Comparison of ENCODE assay signal across 23 cellular contexts in genomic region chr19:4350726-4351125, GRCh38. TPM values are rescaled to one million over a fixed set of nuclear protein-coding genes. Genes with fewer than 3 reads are reported as not detected.
DNase-seq lines count a peak whose midpoint lies in the region; ATAC-seq, FAIRE-seq and TF ChIP-seq lines count a peak whose summit lies in the region.
"Had no signal": no experiment of that assay in that cellular context is flagged by ENCODE, and none has a peak within 500 bp of the region (broad histone marks: within the 10 kb centered on the region; RNA-seq: fewer than 3 reads in every experiment).

No MANE protein-coding gene starts in this region.

- H3K36me3 ChIP-seq in K562 (ENCODE audit: control insufficient read depth, insufficient read depth, low read length) = peaks cover 20% of the 10 kb centered on the region; the same call in 2 of the 3 replicates
- H3K36me3 ChIP-seq in colonic mucosa = peaks cover 6% of the 10 kb centered on the region
- H3K36me3 ChIP-seq: SJCRH30 had no signal

- no peak overlapping the region for H3K27ac ChIP-seq in K562 (ENCODE audit: extremely low read depth, low read depth, low read length)
- H3K27ac ChIP-seq in colonic mucosa = no peak overlapping the region
- H3K27ac ChIP-seq: C4-2B, SJCRH30 had no signal

- no peak for TF ChIP-seq RAD21 in K562 (CRISPR knock-in tag; conservative IDR thresholded peaks at IDR 0.05 in 1 of 2, IDR thresholded peaks at IDR 0.05 in 1 of 2)

- TF ChIP-seq CTCF in K562 (IDR thresholded peaks at IDR 0.05 in 2 of 3, conservative IDR thresholded peaks at IDR 0.05 in 1 of 3; ENCODE audit: insufficient read depth in 2 of 3, low read depth in 1 of 3, low read length in 3 of 3) (no peak), colonic mucosa (IDR thresholded peaks at IDR 0.05) (no peak)

- H3K4me3 Mint-ChIP-seq in activated T-cell treated with anti-CD3 and anti-CD28 coated beads, Interleukin-2, amount 50 U/mL, for 24 hours = no peak overlapping the region
- H3K4me3 Mint-ChIP-seq in stimulated activated memory B cell treated with anti-CD40 and anti-IgM and Interleukin-4, amounts not matched to agents 10 μg/mL and 1 μg/mL and 100 μg/mL, for 72 hours = no peak overlapping the region
- no peak overlapping the region for H3K4me3 Mint-ChIP-seq in stimulated activated naive B cell treated with anti-CD40 and anti-IgM and Interleukin-4, amounts not matched to agents 10 μg/mL and 1 μg/mL and 100 μg/mL, for 72 hours
- H3K4me3 Mint-ChIP-seq: CD8-positive, alpha-beta memory T cell had no signal

- H3K36me3 Mint-ChIP-seq in activated T-cell treated with anti-CD3 and anti-CD28 coated beads, Interleukin-2, amount 50 U/mL, for 24 hours (ENCODE audit: low read depth) = peaks cover 49% of the 10 kb centered on the region
- peaks cover 54% of the 10 kb centered on the region for H3K36me3 Mint-ChIP-seq in stimulated activated memory B cell treated with anti-CD40 and anti-IgM and Interleukin-4, amounts not matched to agents 10 μg/mL and 1 μg/mL and 100 μg/mL, for 72 hours
- peaks cover 30 to 55% of the 10 kb centered on the region in 2 donors for H3K36me3 Mint-ChIP-seq in stimulated activated naive B cell treated with anti-CD40 and anti-IgM and Interleukin-4, amounts not matched to agents 10 μg/mL and 1 μg/mL and 100 μg/mL, for 72 hours

- H3K27me3 Mint-ChIP-seq in activated T-cell treated with anti-CD3 and anti-CD28 coated beads, Interleukin-2, amount 50 U/mL, for 24 hours = no peaks in the 10 kb centered on the region
- no peaks in the 10 kb centered on the region for H3K27me3 Mint-ChIP-seq in stimulated activated memory B cell treated with anti-CD40 and anti-IgM and Interleukin-4, amounts not matched to agents 10 μg/mL and 1 μg/mL and 100 μg/mL, for 72 hours
- H3K27me3 Mint-ChIP-seq in stimulated activated naive B cell treated with anti-CD40 and anti-IgM and Interleukin-4, amounts not matched to agents 10 μg/mL and 1 μg/mL and 100 μg/mL, for 72 hours = no peaks in the 10 kb centered on the region
- H3K27me3 Mint-ChIP-seq: CD8-positive, alpha-beta memory T cell had no signal

- peaks cover 2% of the 10 kb centered on the region for H3K4me1 Mint-ChIP-seq in activated T-cell treated with anti-CD3 and anti-CD28 coated beads, Interleukin-2, amount 50 U/mL, for 24 hours (ENCODE audit: low read depth)
- H3K4me1 Mint-ChIP-seq in stimulated activated memory B cell treated with anti-CD40 and anti-IgM and Interleukin-4, amounts not matched to agents 10 μg/mL and 1 μg/mL and 100 μg/mL, for 72 hours = peaks cover 10% of the 10 kb centered on the region
- peaks cover 9 to 18% of the 10 kb centered on the region in 2 donors for H3K4me1 Mint-ChIP-seq in stimulated activated naive B cell treated with anti-CD40 and anti-IgM and Interleukin-4, amounts not matched to agents 10 μg/mL and 1 μg/mL and 100 μg/mL, for 72 hours

- H3K4me1 ChIP-seq in K562 (replicated peaks in 1 of 2; ENCODE audit: control insufficient read depth in 2 of 2, insufficient read depth in 2 of 2, low read length in 2 of 2) (peaks cover 0 to 22% of the 10 kb centered on the region in 2 experiments; a peak in 2 of 5 replicates), colonic mucosa (no peaks in the 10 kb centered on the region)
- H3K4me1 ChIP-seq: SJCRH30 had no signal

- no peak overlapping the region for H2AFZ ChIP-seq in K562 (ENCODE audit: low read depth, low read length)

- BruUV-seq in K562 (replicated peaks; lab: Mats Ljungman, UMichigan) = no TSS peak

- no peaks in the 10 kb centered on the region for H3K9me3 ChIP-seq in K562 (replicated peaks; ENCODE audit: control insufficient read depth, insufficient read depth, low read depth, low read length)
- no peaks in the 10 kb centered on the region for H3K9me3 ChIP-seq in colonic mucosa
- H3K9me3 ChIP-seq: SJCRH30 had no signal

- TF ChIP-seq EP300 in K562 (IDR thresholded peaks at IDR 0.05; ENCODE audit: low read length) = no peak

- peaks cover 3% of the 10 kb centered on the region; the same call in 1 of the 2 replicates for H4K20me1 ChIP-seq in K562 (replicated peaks; ENCODE audit: control insufficient read depth, insufficient read depth, low read length)

- H3K79me2 ChIP-seq in K562 (ENCODE audit: control insufficient read depth, insufficient read depth, low read length) = no peaks in the 10 kb centered on the region; the same call in 2 of the 3 replicates

- no peaks in the 10 kb centered on the region for H3K27me3 ChIP-seq in K562 (ENCODE audit: control insufficient read depth in 2 of 2, insufficient read depth in 2 of 2, low read length in 2 of 2)
- H3K27me3 ChIP-seq in colonic mucosa = no peaks in the 10 kb centered on the region
- H3K27me3 ChIP-seq: SJCRH30 had no signal

- WGBS in K562 (ENCODE audit: insufficient coverage, low coverage, missing lambda C conversion rate) = 89% methylated on average over 9 of the region's 9 CpGs

- peak overlapping the region; percentile 63 for H3K27ac Mint-ChIP-seq in activated T-cell treated with anti-CD3 and anti-CD28 coated beads, Interleukin-2, amount 50 U/mL, for 24 hours
- peak overlapping the region; percentile 60 for H3K27ac Mint-ChIP-seq in stimulated activated memory B cell treated with anti-CD40 and anti-IgM and Interleukin-4, amounts not matched to agents 10 μg/mL and 1 μg/mL and 100 μg/mL, for 72 hours
- H3K27ac Mint-ChIP-seq in stimulated activated naive B cell treated with anti-CD40 and anti-IgM and Interleukin-4, amounts not matched to agents 10 μg/mL and 1 μg/mL and 100 μg/mL, for 72 hours = no peak overlapping the region

- no peaks in the 10 kb centered on the region for H3K9me3 Mint-ChIP-seq in activated T-cell treated with anti-CD3 and anti-CD28 coated beads, Interleukin-2, amount 50 U/mL, for 24 hours
- no peaks in the 10 kb centered on the region for H3K9me3 Mint-ChIP-seq in stimulated activated memory B cell treated with anti-CD40 and anti-IgM and Interleukin-4, amounts not matched to agents 10 μg/mL and 1 μg/mL and 100 μg/mL, for 72 hours
- no peaks in the 10 kb centered on the region for H3K9me3 Mint-ChIP-seq in stimulated activated naive B cell treated with anti-CD40 and anti-IgM and Interleukin-4, amounts not matched to agents 10 μg/mL and 1 μg/mL and 100 μg/mL, for 72 hours
- H3K9me3 Mint-ChIP-seq: CD8-positive, alpha-beta memory T cell had no signal

- ATAC-seq in K562 = no peak
- ATAC-seq in stimulated activated memory B cell treated with anti-CD40 and anti-IgM and Interleukin-4, amounts not matched to agents 10 μg/mL and 1 μg/mL and 100 μg/mL, for 72 hours = no peak
- no peak for ATAC-seq in stimulated activated naive B cell treated with anti-CD40 and anti-IgM and Interleukin-4, amounts not matched to agents 10 μg/mL and 1 μg/mL and 100 μg/mL, for 72 hours (replicated peaks)
- ATAC-seq: Panc1 had no signal

- H3K9ac ChIP-seq in K562 (ENCODE audit: insufficient read depth in 1 of 2, low read depth in 2 of 2, low read length in 2 of 2) (peak overlapping the region in 1 of 2 experiments; percentile 79; a peak in 2 of 4 replicates), colonic mucosa (ENCODE audit: low read depth in 2 of 2, low read length in 2 of 2) (no peak overlapping the region)

- POLR2A ChIA-PET in K562 (lab: Yijun Ruan, JAX) = interaction anchor here (2.1 kb wide), 1 partner anchor 9 kb away, joined by 7 read pairs; no protein-coding TSS in a partner anchor

- in situ Hi-C loops in K562 (cut with MboI) = no loop called here

- H3K4me3 ChIP-seq in K562 (no peak overlapping the region), colonic mucosa (no peak overlapping the region)
- H3K4me3 ChIP-seq: SJCRH30 had no signal

- no peak for TF ChIP-seq POLR2A in K562 (conservative IDR thresholded peaks at IDR 0.05)

- CTCF ChIA-PET in K562 (lab: Yijun Ruan, JAX; ENCODE audit: low intra/inter-chr PET ratio) = no interaction called here

- H3K9me1 ChIP-seq in K562 (ENCODE audit: control insufficient read depth, insufficient read depth, low read length) = no peaks in the 10 kb centered on the region

- intact Hi-C loops in K562 (cut with micrococcal nuclease) (no loop called here), colonic mucosa (cut with DNase I) (loop anchor here (5.0 kb wide), 1 partner anchor 83 kb away; no protein-coding TSS in a partner anchor)

- no peak overlapping the region for H3K4me2 ChIP-seq in K562 (ENCODE audit: insufficient read depth, low read length)

- FAIRE-seq in K562 (lab: Jason Lieb, UNC) = no peak

- no peak for DNase-seq in activated T-cell treated with anti-CD3 and anti-CD28 coated beads, Interleukin-2, amount 50 U/mL, for 24 hours
- no peak for DNase-seq in activated T-cell treated with anti-CD3 and anti-CD28 coated beads, Interleukin-2, amount 50 U/mL, for 48 hours
- no peak for DNase-seq in K562 (ENCODE audit: extremely low read depth in 1 of 4, low spot score in 3 of 4)
- DNase-seq in myocyte (ENCODE audit: low read depth) = peak; percentile 10
- DNase-seq in stimulated activated naive B cell treated with anti-CD40 and anti-IgM and Interleukin-4, amounts not matched to agents 10 μg/mL and 1 μg/mL and 100 μg/mL, for 72 hours = no peak
- no peak for DNase-seq in colonic mucosa
- DNase-seq: 8988T; Calu3; CD8-positive, alpha-beta memory T cell; EL; GF-D8; IMR-90; NCI-H1105; NCI-H146; NCI-H2029; NCI-H226; NCI-H524; NCI-H82; SJCRH30 had no signal

RNA-seq across cellular contexts. Expression of gene MPND, which starts 7.4 kb away (rescaled TPM):
- 6.5 and 16.7 TPM in 2 replicates for total RNA-seq in K562 (2011; cell fraction: chromatin; rRNA removed; ENCODE audit: low replicate concordance)
- total RNA-seq in K562 (2011; cell fraction: nucleolus; rRNA removed) = 12.6 and 12.8 TPM in 2 replicates
- total RNA-seq in K562 (2011; cell fraction: nucleoplasm; rRNA removed) = 6.2 and 6.5 TPM in 2 replicates
- total RNA-seq in K562 (2014; rRNA removed) = 3.6 and 5.7 TPM in 2 replicates
- total RNA-seq in K562 (2014; rRNA removed; fragmentation: Illumina TruSeq; extraction: Trizol) = 1.5 and 1.9 TPM in 2 replicates
- 7.8 and 8.0 TPM in 2 replicates for total RNA-seq in K562 (2015; rRNA removed; fragmentation: Illumina TruSeq; extraction: Trizol)
- 14.0 and 16.2 TPM in 2 replicates for total RNA-seq in K562 (2021)
- polyA plus RNA-seq in K562 (2011; rRNA removed) = 3.9 and 4.3 TPM in 2 replicates
- polyA plus RNA-seq in K562 (2011; cell fraction: cytosol; rRNA removed) = 4.7 and 8.9 TPM in 2 replicates
- polyA plus RNA-seq in K562 (2011; cell fraction: nucleus; rRNA removed) = 4.8 and 7.2 TPM in 2 replicates
- 13.5 and 16.5 TPM in 2 replicates for polyA plus RNA-seq in K562 (2012)
- 5.5 and 7.6 TPM in 2 replicates for polyA plus RNA-seq in K562 (2014; fragmentation: Illumina TruSeq; extraction: Trizol)
- 1 to 10 TPM in 1 of 2 experiments, under 1 TPM in 1; 0.25 to 1.3 TPM for polyA plus RNA-seq in K562 (2014; fragmentation: Nextera tagmentation; extraction: Ambion mirVana)
- polyA plus RNA-seq in K562 (2014; rRNA removed) = 5.7 and 9.4 TPM in 2 replicates
- 1.3 and 1.9 TPM in 2 replicates for polyA minus RNA-seq in K562 (2011; rRNA and poly(A)+ RNA removed)
- polyA minus RNA-seq in K562 (2011; cell fraction: cytosol; rRNA and poly(A)+ RNA removed) = 8.7 and 9.4 TPM in 2 replicates
- polyA minus RNA-seq in K562 (2011; cell fraction: nucleus; rRNA and poly(A)+ RNA removed) = 3.2 and 4.0 TPM in 2 replicates
- 2.2 and 2.7 TPM in 2 replicates for total RNA-seq in myocyte
- 12.6 TPM for polyA plus RNA-seq in myocyte (2012)
- total RNA-seq in colonic mucosa = 10 to 100 TPM; 38.0 to 63.2 TPM

RNA-seq across cellular contexts. Expression of gene STAP2, which starts 12.1 kb away (rescaled TPM):
- 2.7 and 6.6 TPM in 2 replicates for total RNA-seq in K562 (2011; cell fraction: chromatin; rRNA removed; ENCODE audit: low replicate concordance)
- total RNA-seq in K562 (2011; cell fraction: nucleolus; rRNA removed) = 8.7 and 10.8 TPM in 2 replicates
- 4.0 and 6.0 TPM in 2 replicates for total RNA-seq in K562 (2011; cell fraction: nucleoplasm; rRNA removed)
- total RNA-seq in K562 (2014; rRNA removed) (4.3 and 7.8 TPM in 2 replicates), K562 (2014; rRNA removed; fragmentation: Illumina TruSeq; extraction: Trizol) (2.3 and 3.9 TPM in 2 replicates), K562 (2015; rRNA removed; fragmentation: Illumina TruSeq; extraction: Trizol) (3.5 and 4.5 TPM in 2 replicates), K562 (2021) (5.7 and 8.2 TPM in 2 replicates), myocyte (3.1 and 4.5 TPM in 2 replicates), colonic mucosa (100 to 1,000 TPM; 197 to 218 TPM)
- polyA plus RNA-seq in K562 (2011; rRNA removed) (4.3 and 4.7 TPM in 2 replicates), K562 (2014; fragmentation: Illumina TruSeq; extraction: Trizol) (5.3 and 5.4 TPM in 2 replicates), K562 (2014; fragmentation: Nextera tagmentation; extraction: Ambion mirVana) (1 to 10 TPM; 1.2 to 3.6 TPM), K562 (2014; rRNA removed) (5.8 and 9.8 TPM in 2 replicates)
- 5.4 and 13.5 TPM in 2 replicates for polyA plus RNA-seq in K562 (2011; cell fraction: cytosol; rRNA removed)
- 5.6 and 10.5 TPM in 2 replicates for polyA plus RNA-seq in K562 (2011; cell fraction: nucleus; rRNA removed)
- polyA plus RNA-seq in K562 (2012) = 1.4 and 4.8 TPM in 2 replicates
- polyA minus RNA-seq in K562 (2011; rRNA and poly(A)+ RNA removed) = 1.2 and 3.1 TPM in 2 replicates
- polyA minus RNA-seq in K562 (2011; cell fraction: cytosol; rRNA and poly(A)+ RNA removed) = 2.0 and 2.6 TPM in 2 replicates
- polyA minus RNA-seq in K562 (2011; cell fraction: nucleus; rRNA and poly(A)+ RNA removed) = 1.1 and 3.2 TPM in 2 replicates
- polyA plus RNA-seq in myocyte (2012) = 3.7 TPM

RNA-seq across cellular contexts. Expression of gene FSD1, which starts 46.3 kb away (rescaled TPM):
- 1.8 and 3.1 TPM in 2 replicates for total RNA-seq in K562 (2011; cell fraction: chromatin; rRNA removed; ENCODE audit: low replicate concordance)
- total RNA-seq in K562 (2011; cell fraction: nucleolus; rRNA removed) = 1.7 and 2.8 TPM in 2 replicates
- total RNA-seq in K562 (2011; cell fraction: nucleoplasm; rRNA removed) = 0.92 and 1.4 TPM in 2 replicates
- total RNA-seq in K562 (2014; rRNA removed) = 0.65 and 0.77 TPM in 2 replicates
- total RNA-seq in K562 (2014; rRNA removed; fragmentation: Illumina TruSeq; extraction: Trizol) = 0.73 and 0.80 TPM in 2 replicates
- total RNA-seq in K562 (2015; rRNA removed; fragmentation: Illumina TruSeq; extraction: Trizol) = 0.49 and 0.69 TPM in 2 replicates
- total RNA-seq in K562 (2021) = 1.4 and 1.5 TPM in 2 replicates
- polyA plus RNA-seq in K562 (2011; rRNA removed) = 0.87 and 1.2 TPM in 2 replicates
- 0.44 and 3.4 TPM in 2 replicates for polyA plus RNA-seq in K562 (2011; cell fraction: cytosol; rRNA removed)
- 2.1 and 3.7 TPM in 2 replicates for polyA plus RNA-seq in K562 (2011; cell fraction: nucleus; rRNA removed)
- polyA plus RNA-seq in K562 (2012) = 0.44 and 1.0 TPM in 2 replicates
- 0.29 and 1.9 TPM in 2 replicates for polyA plus RNA-seq in K562 (2014; fragmentation: Illumina TruSeq; extraction: Trizol)
- polyA plus RNA-seq in K562 (2014; fragmentation: Nextera tagmentation; extraction: Ambion mirVana) = under 1 TPM in 1 of 2 experiments, not detected in 1; 0.11 TPM
- 0.78 and 1.1 TPM in 2 replicates for polyA plus RNA-seq in K562 (2014; rRNA removed)
- polyA minus RNA-seq in K562 (2011; rRNA and poly(A)+ RNA removed) = 0.33 and 0.49 TPM in 2 replicates
- not detected in 2 replicates for polyA minus RNA-seq in K562 (2011; cell fraction: cytosol; rRNA and poly(A)+ RNA removed)
- 0.22 and 0.81 TPM in 2 replicates for polyA minus RNA-seq in K562 (2011; cell fraction: nucleus; rRNA and poly(A)+ RNA removed)
- total RNA-seq in myocyte = 2.3 and 2.6 TPM in 2 replicates
- 1.1 TPM for polyA plus RNA-seq in myocyte (2012)
- total RNA-seq in colonic mucosa = 1 to 10 TPM in 1 of 2 donors, under 1 TPM in 1; 0.98 to 2.4 TPM

RNA-seq across cellular contexts. Expression of gene TMIGD2, which starts 48.5 kb away (rescaled TPM):
- total RNA-seq in K562 (2011; cell fraction: chromatin; rRNA removed; ENCODE audit: low replicate concordance) = not detected in 2 replicates
- not detected in 2 replicates for total RNA-seq in K562 (2011; cell fraction: nucleolus; rRNA removed)
- not detected in 2 replicates for total RNA-seq in K562 (2011; cell fraction: nucleoplasm; rRNA removed)
- total RNA-seq in K562 (2014; rRNA removed) = not detected in 2 replicates
- total RNA-seq in K562 (2014; rRNA removed; fragmentation: Illumina TruSeq; extraction: Trizol) = not detected in 2 replicates
- total RNA-seq in K562 (2015; rRNA removed; fragmentation: Illumina TruSeq; extraction: Trizol) = not detected in 2 replicates
- not detected in 2 replicates for total RNA-seq in K562 (2021)
- not detected in 2 replicates for polyA plus RNA-seq in K562 (2011; rRNA removed)
- polyA plus RNA-seq in K562 (2011; cell fraction: cytosol; rRNA removed) = 0.06 TPM in 1 of 2 replicates, not detected in the other
- not detected in 2 replicates for polyA plus RNA-seq in K562 (2011; cell fraction: nucleus; rRNA removed)
- 0.10 and 0.18 TPM in 2 replicates for polyA plus RNA-seq in K562 (2012)
- polyA plus RNA-seq in K562 (2014; fragmentation: Illumina TruSeq; extraction: Trizol) = not detected in 2 replicates
- polyA plus RNA-seq in K562 (2014; fragmentation: Nextera tagmentation; extraction: Ambion mirVana) = not detected
- polyA plus RNA-seq in K562 (2014; rRNA removed) = not detected in 2 replicates
- not detected in 2 replicates for polyA minus RNA-seq in K562 (2011; rRNA and poly(A)+ RNA removed)
- not detected in 2 replicates for polyA minus RNA-seq in K562 (2011; cell fraction: cytosol; rRNA and poly(A)+ RNA removed)
- not detected in 2 replicates for polyA minus RNA-seq in K562 (2011; cell fraction: nucleus; rRNA and poly(A)+ RNA removed)
- 0.57 TPM in 1 of 2 replicates, not detected in the other for total RNA-seq in myocyte
- 0.13 TPM for polyA plus RNA-seq in myocyte (2012)
- under 1 TPM in 1 of 2 donors, not detected in 1; 0.74 TPM for total RNA-seq in colonic mucosa
- total RNA-seq: Calu3, H4, IMR-90 had no signal
- polyA plus RNA-seq: IMR-90 had no signal

RNA-seq across cellular contexts. Expression of gene SH3GL1, which starts 49.6 kb away (rescaled TPM):
- 74.6 and 119 TPM in 2 replicates for total RNA-seq in K562 (2011; cell fraction: chromatin; rRNA removed; ENCODE audit: low replicate concordance)
- 59.7 and 60.0 TPM in 2 replicates for total RNA-seq in K562 (2011; cell fraction: nucleolus; rRNA removed)
- total RNA-seq in K562 (2011; cell fraction: nucleoplasm; rRNA removed) = 58.7 and 78.3 TPM in 2 replicates
- total RNA-seq in K562 (2014; rRNA removed) (48.0 and 60.1 TPM in 2 replicates), K562 (2014; rRNA removed; fragmentation: Illumina TruSeq; extraction: Trizol) (6.1 and 9.4 TPM in 2 replicates), K562 (2015; rRNA removed; fragmentation: Illumina TruSeq; extraction: Trizol) (28.6 and 29.1 TPM in 2 replicates), K562 (2021) (72.0 and 75.3 TPM in 2 replicates), myocyte (179 and 258 TPM in 2 replicates), colonic mucosa (10 to 100 TPM; 54.0 to 66.6 TPM)
- polyA plus RNA-seq in K562 (2011; rRNA removed) (25.7 and 44.0 TPM in 2 replicates), K562 (2014; fragmentation: Illumina TruSeq; extraction: Trizol) (25.5 and 57.0 TPM in 2 replicates), K562 (2014; fragmentation: Nextera tagmentation; extraction: Ambion mirVana) (1 to 10 TPM; 1.7 to 2.1 TPM), K562 (2014; rRNA removed) (58.5 and 64.7 TPM in 2 replicates)
- polyA plus RNA-seq in K562 (2011; cell fraction: cytosol; rRNA removed) = 41.8 and 96.4 TPM in 2 replicates
- polyA plus RNA-seq in K562 (2011; cell fraction: nucleus; rRNA removed) = 68.2 and 94.2 TPM in 2 replicates
- polyA plus RNA-seq in K562 (2012) = 51.2 and 58.7 TPM in 2 replicates
- 8.2 and 13.7 TPM in 2 replicates for polyA minus RNA-seq in K562 (2011; rRNA and poly(A)+ RNA removed)
- polyA minus RNA-seq in K562 (2011; cell fraction: cytosol; rRNA and poly(A)+ RNA removed) = 31.3 and 36.5 TPM in 2 replicates
- 17.4 and 22.5 TPM in 2 replicates for polyA minus RNA-seq in K562 (2011; cell fraction: nucleus; rRNA and poly(A)+ RNA removed)
- 164 TPM for polyA plus RNA-seq in myocyte (2012)

Comparison
In these comparisons a context has a peak if more than half of its experiments do, and no peak if none do; other contexts are left out.
1. RNA of gene STAP2, which starts 12.1 kb away (total RNA-seq): 197 to 218 TPM in colonic mucosa; 2.3 to 10.8 TPM in K562 and 3.1 to 4.5 TPM in myocyte; every median in the first group is over 10 times any median in the second.